Comparison of ENCODE assay signal across 8 cellular contexts in genomic region chr13:41428155-41428554, GRCh38. TPM values are rescaled to one million over a fixed set of nuclear protein-coding genes. Genes with fewer than 3 reads are reported as not detected.
DNase-seq lines count a peak whose midpoint lies in the region; ATAC-seq and TF ChIP-seq lines count a peak whose summit lies in the region.

No MANE protein-coding gene starts in this region.

- peaks cover 6 to 7% of the 10 kb centered on the region in 2 donors for H3K4me1 Mint-ChIP-seq in natural killer cell

- H3K27me3 ChIP-seq in A673 (replicated peaks; ENCODE audit: insufficient read depth, low read depth, low read length, poor library complexity) (no peaks in the 10 kb centered on the region), colonic mucosa (no peaks in the 10 kb centered on the region)

- no peak overlapping the region for H3K4me3 Mint-ChIP-seq in natural killer cell

- CTCF ChIA-PET in A673 (lab: Charles Lee): interaction anchor here (0.6 kb wide), 2 partner anchors 31 to 133 kb away, joined by 3 to 4 read pairs; no protein-coding TSS in a partner anchor

- peaks cover 13 to 14% of the 10 kb centered on the region in 2 donors for H3K27me3 Mint-ChIP-seq in natural killer cell (ENCODE audit: low read depth in 2 of 2)

- H3K4me1 ChIP-seq in A673 (ENCODE audit: insufficient read depth, low read length, poor library complexity, severe bottlenecking): no peaks in the 10 kb centered on the region
- H3K4me1 ChIP-seq in colonic mucosa: no peaks in the 10 kb centered on the region

- no TSS peak for BruUV-seq in A673 (replicated peaks; lab: Mats Ljungman, UMichigan)

- H3K27ac Mint-ChIP-seq in natural killer cell: no peak overlapping the region

- H3K27ac ChIP-seq in A673 (ENCODE audit: low read depth, low read length, poor library complexity, severe bottlenecking) (no peak overlapping the region), colonic mucosa (no peak overlapping the region)

- peak; percentile 75 to 91 (median 78) for ATAC-seq in natural killer cell
- no peak for ATAC-seq in HG03571 (IDR thresholded peaks at IDR 0.05; ENCODE audit: unreplicated experiment)
- ATAC-seq in GM21529 (IDR thresholded peaks at IDR 0.05; ENCODE audit: unreplicated experiment): no peak

- TF ChIP-seq CTCF in A673 (conservative IDR thresholded peaks at IDR 0.05; ENCODE audit: low read depth, low read length): peak; percentile 61
- no peak for TF ChIP-seq CTCF in colonic mucosa (IDR thresholded peaks at IDR 0.05)
- no peak for TF ChIP-seq CTCF in natural killer cell (IDR thresholded peaks at IDR 0.05)

- DNase-seq in A673 (ENCODE audit: low spot score) (peak; percentile 23), T-helper 2 cell (peak in 4 of 5 experiments; percentile 13 to 45 (median 24)), colonic mucosa (peak; percentile 20), natural killer cell (no peak), NCI-H2029 treated with DMSO at 0.1 percent for 48 hours (lab: John Stamatoyannopoulos, UW) (no peak), cerebellum (ENCODE audit: low spot score) (no peak)

- H3K36me3 ChIP-seq in A673 (ENCODE audit: insufficient read depth, low read length, poor library complexity, severe bottlenecking) (no peaks in the 10 kb centered on the region), colonic mucosa (no peaks in the 10 kb centered on the region)

- H3K9ac ChIP-seq in colonic mucosa (ENCODE audit: low read depth in 2 of 2, low read length in 2 of 2): no peak overlapping the region

- POLR2A ChIA-PET in A673 (lab: Charles Lee; ENCODE audit: low non-redundant PET): no interaction called here

- H3K9me3 ChIP-seq in A673 (ENCODE audit: low read depth, low read length, poor library complexity, severe bottlenecking): no peaks in the 10 kb centered on the region
- no peaks in the 10 kb centered on the region for H3K9me3 ChIP-seq in colonic mucosa

- intact Hi-C loops in A673 (cut with micrococcal nuclease; ENCODE audit: unreplicated experiment) (no loop called here), colonic mucosa (cut with DNase I) (no loop called here), natural killer cell (cut with micrococcal nuclease) (no loop called here)

- no peaks in the 10 kb centered on the region for H3K36me3 Mint-ChIP-seq in natural killer cell

- H3K9me3 Mint-ChIP-seq in natural killer cell: no peaks in the 10 kb centered on the region

- H3K4me3 ChIP-seq in A673 (ENCODE audit: low read depth, low read length, poor library complexity, severe bottlenecking) (peak overlapping the region; percentile 31), colonic mucosa (no peak overlapping the region)

RNA-seq across cellular contexts. Expression of gene RGCC, which starts 29.2 kb away (rescaled TPM):
- total RNA-seq in A673 (2021) (not detected in 2 replicates), colonic mucosa (10 to 100 TPM in 1 of 2 donors, 1 to 10 TPM in 1; 5.6 to 10.4 TPM), natural killer cell (100 to 1,000 TPM in 1 of 3 donors, 10 to 100 TPM in 2; 61.7 to 306 (median 85.4) TPM), cerebellum (20.1 TPM)

Comparison
In these comparisons a context has a peak if more than half of its experiments do, and no peak if none do; other contexts are left out.
1. DNase-seq: peak in A673 (single experiment), T-helper 2 cell (4 of 5) and colonic mucosa (single experiment); none in natural killer cell (single experiment), NCI-H2029 treated with DMSO at 0.1 percent for 48 hours (single experiment) and cerebellum (single experiment).
2. ATAC-seq: peak in natural killer cell (3 of 3); none in HG03571 (single experiment) and GM21529 (single experiment).